Comparison of ENCODE assay signal across 11 cellular contexts in genomic region chr3:134239538-134239937, GRCh38. TPM values are rescaled to one million over a fixed set of nuclear protein-coding genes. Genes with fewer than 3 reads are reported as not detected.
DNase-seq lines count a peak whose midpoint lies in the region; ATAC-seq and TF ChIP-seq lines count a peak whose summit lies in the region.
"Had no signal": no experiment of that assay in that cellular context is flagged by ENCODE, and none has a peak within 500 bp of the region (broad histone marks: within the 10 kb centered on the region; RNA-seq: fewer than 3 reads in every experiment).

No MANE protein-coding gene starts in this region.

- CTCF ChIA-PET in PC-3 (lab: Charles Lee) = no interaction called here

- H3K9me3 ChIP-seq in PC-3 (ENCODE audit: low read length) (no peaks in the 10 kb centered on the region), prostate gland (no peaks in the 10 kb centered on the region)
- H3K9me3 ChIP-seq: thyroid gland had no signal

- 100% methylated on average over 1 of the region's 1 CpG for WGBS in prostate gland

- intact Hi-C loops in PC-3 (cut with micrococcal nuclease) = no loop called here
- intact Hi-C loops in prostate gland (cut with DNase I) = no loop called here

- TF ChIP-seq CTCF in PC-3 (conservative IDR thresholded peaks at IDR 0.05; ENCODE audit: low read depth, low read length) (no peak), prostate gland (IDR thresholded peaks at IDR 0.05) (no peak)

- H3K27me3 ChIP-seq in PC-3 (ENCODE audit: low read length) (no peaks in the 10 kb centered on the region), prostate gland (replicated peaks; ENCODE audit: insufficient read depth) (no peaks in the 10 kb centered on the region)
- H3K27me3 ChIP-seq: thyroid gland had no signal

- H2AFZ ChIP-seq in PC-3 (ENCODE audit: low read length) = no peak overlapping the region

- no peaks in the 10 kb centered on the region for H3K36me3 ChIP-seq in PC-3 (ENCODE audit: low read depth, low read length)
- no peaks in the 10 kb centered on the region for H3K36me3 ChIP-seq in prostate gland
- H3K36me3 ChIP-seq: thyroid gland had no signal

- H4K20me1 ChIP-seq in PC-3 (ENCODE audit: low read length) = peaks cover 45% of the 10 kb centered on the region

- H3F3A ChIP-seq in PC-3 (ENCODE audit: low read length, unreplicated experiment) = no peaks in the 10 kb centered on the region

- H3K4me1 ChIP-seq in PC-3 (ENCODE audit: insufficient read depth, low read length) = peaks cover 27% of the 10 kb centered on the region
- H3K4me1 ChIP-seq in prostate gland (replicated peaks) = peaks cover 3% of the 10 kb centered on the region

- H3K9ac ChIP-seq in PC-3 (ENCODE audit: low read length) = no peak overlapping the region

- peak overlapping the region; percentile 31; the same call in 1 of the 2 replicates for H3K4me2 ChIP-seq in PC-3 (ENCODE audit: low read length)

- BruUV-seq in PC-3 (replicated peaks; lab: Mats Ljungman, UMichigan) = no TSS peak

- no peaks in the 10 kb centered on the region for H3K9me2 ChIP-seq in PC-3 (replicated peaks; ENCODE audit: low read length)

- no peak for TF ChIP-seq POLR2A in prostate gland (IDR thresholded peaks at IDR 0.05)

- H3K79me2 ChIP-seq in PC-3 (ENCODE audit: low read length) = peaks cover 98% of the 10 kb centered on the region

- ATAC-seq in GM19043 (IDR thresholded peaks at IDR 0.05; ENCODE audit: low read depth, unreplicated experiment) = peak; percentile 44
- ATAC-seq in HG02642 (IDR thresholded peaks at IDR 0.05; ENCODE audit: poor library complexity, unreplicated experiment) = peak; percentile 49
- ATAC-seq in PC-3 = 0 out of 2 replicates have a peak, but pooled peaks have one; percentile 29

- DNase-seq in PC-3 (peak; percentile 3), renal cortical epithelial cell (ENCODE audit: low read depth) (peak; percentile 69), iPS-NIHi11 (ENCODE audit: low spot score) (no peak), NCI-H2029 treated with DMSO at 0.1 percent for 48 hours (lab: John Stamatoyannopoulos, UW) (no peak), prostate gland (ENCODE audit: low spot score) (no peak)
- DNase-seq in stimulated activated CD8-positive, alpha-beta memory T cell treated with anti-CD3 and anti-CD28 coated beads, Interleukin-4, amount 100 ng/mL, for 48 hours = no peak
- DNase-seq: activated CD4-positive, alpha-beta T cell treated with anti-CD3 and anti-CD28 coated beads, Interleukin-2, amount 10 ng/mL, durations not matched to agents 7 days and 5 days; NCI-H774; thyroid gland had no signal

- H3K4me3 ChIP-seq in PC-3 (ENCODE audit: low read length) (no peak overlapping the region), prostate gland (no peak overlapping the region)
- H3K4me3 ChIP-seq: thyroid gland had no signal

- POLR2A ChIA-PET in PC-3 (lab: Charles Lee; ENCODE audit: unreplicated experiment) = no interaction called here

- H3K27ac ChIP-seq in PC-3 (ENCODE audit: low read length) (0 out of 2 replicates have a peak overlapping the region, but pooled peaks have one; percentile 18), prostate gland (no peak overlapping the region)

RNA-seq across cellular contexts. Expression of gene RYK, which starts 11.1 kb away (rescaled TPM):
- 44.1 and 47.2 TPM in 2 replicates for total RNA-seq in PC-3 (2014; rRNA removed)
- 87.2 and 139 TPM in 2 replicates for total RNA-seq in renal cortical epithelial cell
- total RNA-seq in prostate gland = 10 to 100 TPM; 61.6 to 95.8 TPM

Comparison
In these comparisons a context has a peak if more than half of its experiments do, and no peak if none do; other contexts are left out.
1. DNase-seq: peak in PC-3 (single experiment) and renal cortical epithelial cell (single experiment); none in stimulated activated CD8-positive, alpha-beta memory T cell treated with anti-CD3 and anti-CD28 coated beads, Interleukin-4, amount 100 ng/mL, for 48 hours (single experiment), iPS-NIHi11 (single experiment), NCI-H2029 treated with DMSO at 0.1 percent for 48 hours (single experiment) and prostate gland (single experiment).
2. Peak in every context shown above with its lines, with median percentiles within 50 percentile points of each other: ATAC-seq.